ENCODE assay signal across 8 cellular contexts in genomic region chr16:85350973-85351372, GRCh38.
A peak's percentile ranks its signal among the peaks of the same experiment; 100 is the strongest.
DNase-seq lines count a peak whose midpoint lies in the region; ATAC-seq lines count a peak whose summit lies in the region.

No MANE protein-coding gene starts in this region.

- no peaks in the 10 kb centered on the region for H3K4me1 Mint-ChIP-seq in T-helper 2 cell treated with Interferon-gamma antibody and Interleukin-4, amounts not matched to agents 5 μg/mL and 100 μg/mL, for 36 hours (ENCODE audit: low read depth)

- DNase-seq in GM03348 (ENCODE audit: low spot score) (peak; percentile 89), NCI-H524 (lab: John Stamatoyannopoulos, UW) (peak; percentile 96 to 99), dermis microvascular lymphatic vessel endothelial cell (ENCODE audit: low read depth in 2 of 2) (peak; percentile 22 to 94), middle frontal gyrus (ENCODE audit: extremely low spot score, low spot score) (peak; percentile 84), T-helper 1 cell (no peak)
- no peak for DNase-seq in stimulated activated CD4-positive, alpha-beta T cell treated with anti-CD3 and anti-CD28 coated beads, Interleukin-4, amount 100 ng/mL, for 4 hours
- DNase-seq in T-helper 2 cell treated with Interferon-gamma antibody and Interleukin-4, amounts not matched to agents 5 μg/mL and 100 μg/mL, for 36 hours (ENCODE audit: low spot score): no peak

- no peak overlapping the region for H3K4me3 Mint-ChIP-seq in T-helper 2 cell treated with Interferon-gamma antibody and Interleukin-4, amounts not matched to agents 5 μg/mL and 100 μg/mL, for 36 hours

- no peak for ATAC-seq in HG02870 (IDR thresholded peaks at IDR 0.05; ENCODE audit: unreplicated experiment)

- no peaks in the 10 kb centered on the region for H3K27me3 Mint-ChIP-seq in T-helper 2 cell treated with Interferon-gamma antibody and Interleukin-4, amounts not matched to agents 5 μg/mL and 100 μg/mL, for 36 hours (ENCODE audit: low read depth)

- H3K36me3 Mint-ChIP-seq in T-helper 2 cell treated with Interferon-gamma antibody and Interleukin-4, amounts not matched to agents 5 μg/mL and 100 μg/mL, for 36 hours (ENCODE audit: low read depth): no peaks in the 10 kb centered on the region

- H3K27ac Mint-ChIP-seq in T-helper 2 cell treated with Interferon-gamma antibody and Interleukin-4, amounts not matched to agents 5 μg/mL and 100 μg/mL, for 36 hours: no peak overlapping the region

- no peaks in the 10 kb centered on the region for H3K9me3 Mint-ChIP-seq in T-helper 2 cell treated with Interferon-gamma antibody and Interleukin-4, amounts not matched to agents 5 μg/mL and 100 μg/mL, for 36 hours

Comparison
In these comparisons a context has a peak if more than half of its experiments do, and no peak if none do; other contexts are left out.
1. DNase-seq: peak in GM03348 (single experiment), NCI-H524 (2 of 2), dermis microvascular lymphatic vessel endothelial cell (2 of 2) and middle frontal gyrus (single experiment); none in stimulated activated CD4-positive, alpha-beta T cell treated with anti-CD3 and anti-CD28 coated beads, Interleukin-4, amount 100 ng/mL, for 4 hours (0 of 2), T-helper 1 cell (0 of 5) and T-helper 2 cell treated with Interferon-gamma antibody and Interleukin-4, amounts not matched to agents 5 μg/mL and 100 μg/mL, for 36 hours (single experiment).